In genomic region chr10:101036726-101037125, GRCh38 we compare ENCODE assay signal across 8 cellular contexts. TPM values are rescaled to one million over a fixed set of nuclear protein-coding genes. Genes with fewer than 3 reads are reported as not detected.
"Had no signal": no experiment of that assay in that cellular context is flagged by ENCODE, and none has a peak within 500 bp of the region (broad histone marks: within the 10 kb centered on the region; RNA-seq: fewer than 3 reads in every experiment).

No MANE protein-coding gene starts in this region.

- DNase-seq: GM23248, GOT3, KBM-7 had no signal

- FAIRE-seq: HepG2 had no signal

- H3K4me3 ChIP-seq: GM23248, HAP-1 had no signal

- H3K9me3 ChIP-seq: HAP-1 had no signal

- H2AFZ ChIP-seq: GM23248 had no signal

- H3K27ac ChIP-seq: GM23248, HL-60 had no signal

- H3K9me3 Mint-ChIP-seq: IgD-negative memory B cell had no signal

- H3K27me3 Mint-ChIP-seq: IgD-negative memory B cell had no signal

- ATAC-seq: HCT116, HepG2 had no signal

- H3K36me3 ChIP-seq: HAP-1 had no signal

- H3K9ac ChIP-seq: GM23248 had no signal

RNA-seq across cellular contexts. Expression of gene PDZD7, which starts 5.8 kb away (rescaled TPM):
- polyA plus RNA-seq: IgD-negative memory B cell had no signal

RNA-seq across cellular contexts. Expression of gene KAZALD1, which starts 25.1 kb away (rescaled TPM):
- polyA plus RNA-seq: IgD-negative memory B cell had no signal
